ENCODE assay signal across 31 cellular contexts in genomic region chr11:8803973-8804372, GRCh38.
A peak's percentile ranks its signal among the peaks of the same experiment; 100 is the strongest.
DNase-seq lines count a peak whose midpoint lies in the region; ATAC-seq and TF ChIP-seq lines count a peak whose summit lies in the region.
"Had no signal": no experiment of that assay in that cellular context is flagged by ENCODE, and none has a peak within 500 bp of the region (broad histone marks: within the 10 kb centered on the region; RNA-seq: fewer than 3 reads in every experiment).

No MANE protein-coding gene starts in this region.

- H3K18ac ChIP-seq in IMR-90 (ENCODE audit: low read depth, low read length) = no peak overlapping the region

- H3K4me1 ChIP-seq in IMR-90 (ENCODE audit: control insufficient read depth, insufficient read depth, low read length) (peaks cover 19% of the 10 kb centered on the region), esophagus (ENCODE audit: control insufficient read depth in 2 of 2, insufficient read depth in 2 of 2, low read length in 1 of 2) (peaks cover 2 to 4% of the 10 kb centered on the region in 2 donors), lung (ENCODE audit: control insufficient read depth in 2 of 2, insufficient read depth in 2 of 2, low read length in 2 of 2) (peaks cover 33 to 43% of the 10 kb centered on the region in 2 donors), stomach smooth muscle (ENCODE audit: control insufficient read depth, insufficient read depth, low read length) (peaks cover 76% of the 10 kb centered on the region)

- no peak overlapping the region for H3K4me3 Mint-ChIP-seq in activated naive CD4-positive, alpha-beta T cell treated with anti-CD3 and anti-CD28 coated beads, Interleukin-2, amount 10 ng/mL, durations not matched to agents 7 days and 5 days
- H3K4me3 Mint-ChIP-seq in chondrocyte (ENCODE audit: unreplicated experiment) = no peak overlapping the region
- H3K4me3 Mint-ChIP-seq: activated CD4-positive, alpha-beta T cell treated with anti-CD3 and anti-CD28 coated beads, Interleukin-2, amount 10 ng/mL, durations not matched to agents 24 days and 14 days; activated naive CD8-positive, alpha-beta T cell treated with anti-CD3 and anti-CD28 coated beads, Interleukin-2, amount 10 ng/mL, durations not matched to agents 7 days and 5 days; activated T-cell treated with anti-CD3 and anti-CD28 coated beads, Interleukin-2, amount 50 U/mL, for 4 hours; effector memory CD8-positive, alpha-beta T cell; nephron progenitor cell; WTC11 had no signal

- H3K79me1 ChIP-seq in IMR-90 (ENCODE audit: low read depth in 1 of 2, low read length in 2 of 2) = peaks cover 35 to 91% of the 10 kb centered on the region in 2 experiments

- H3K4me3 ChIP-seq in IMR-90 (ENCODE audit: insufficient read depth, low read depth, low read length) (no peak overlapping the region), esophagus (ENCODE audit: low read depth in 1 of 2, low read length in 2 of 2) (no peak overlapping the region), lung (no peak overlapping the region), stomach smooth muscle (ENCODE audit: low read length in 2 of 2) (peak overlapping the region in 1 of 2 donors; percentile 22)
- H3K4me3 ChIP-seq: coronary artery, mucosa of descending colon, ovary, smooth muscle cell, tibial artery had no signal

- intact Hi-C loops in IMR-90 (cut with micrococcal nuclease) = no loop called here

- no peak overlapping the region for H3K27ac Mint-ChIP-seq in activated naive CD4-positive, alpha-beta T cell treated with anti-CD3 and anti-CD28 coated beads, Interleukin-2, amount 10 ng/mL, durations not matched to agents 7 days and 5 days
- no peak overlapping the region for H3K27ac Mint-ChIP-seq in chondrocyte (ENCODE audit: unreplicated experiment)
- H3K27ac Mint-ChIP-seq: activated CD4-positive, alpha-beta T cell treated with anti-CD3 and anti-CD28 coated beads, Interleukin-2, amount 10 ng/mL, durations not matched to agents 24 days and 14 days; activated naive CD8-positive, alpha-beta T cell treated with anti-CD3 and anti-CD28 coated beads, Interleukin-2, amount 10 ng/mL, durations not matched to agents 7 days and 5 days; effector memory CD8-positive, alpha-beta T cell; nephron progenitor cell; WTC11 had no signal

- H3K27ac ChIP-seq in IMR-90 (ENCODE audit: insufficient read depth, low read length) (no peak overlapping the region), esophagus (ENCODE audit: low read depth in 2 of 2, low read length in 1 of 2) (peak overlapping the region; percentile 2 to 53), lung (ENCODE audit: low read depth in 1 of 2, low read length in 1 of 2) (peak overlapping the region in 1 of 2 donors; percentile 66), stomach smooth muscle (ENCODE audit: low read length) (peak overlapping the region; percentile 73)
- H3K27ac ChIP-seq: ovary had no signal

- H3K9me3 ChIP-seq in IMR-90 (ENCODE audit: control insufficient read depth, insufficient read depth, low read length) (no peaks in the 10 kb centered on the region), esophagus (ENCODE audit: control insufficient read depth in 2 of 2, insufficient read depth in 1 of 2, low read depth in 1 of 2, low read length in 1 of 2) (no peaks in the 10 kb centered on the region), lung (ENCODE audit: control insufficient read depth in 2 of 2, insufficient read depth in 1 of 2, low read length in 1 of 2) (no peaks in the 10 kb centered on the region), stomach smooth muscle (ENCODE audit: control insufficient read depth in 2 of 2, low read length in 2 of 2) (no peaks in the 10 kb centered on the region)
- H3K9me3 ChIP-seq: mucosa of descending colon, ovary, tibial artery had no signal

- BruUV-seq in IMR-90 (replicated peaks; lab: Mats Ljungman, UMichigan) = no TSS peak

- H3K9me1 ChIP-seq in IMR-90 (ENCODE audit: insufficient read depth, low read length) = peaks cover 52% of the 10 kb centered on the region

- no peak overlapping the region; the same call in 1 of the 2 replicates for H3K4ac ChIP-seq in IMR-90 (ENCODE audit: low read depth, low read length)

- TF ChIP-seq RAD21 in IMR-90 (IDR thresholded peaks at IDR 0.05; ENCODE audit: low read length) = no peak

- no peak overlapping the region for H3K14ac ChIP-seq in IMR-90 (replicated peaks; ENCODE audit: low read depth, low read length)

- H2BK15ac ChIP-seq in IMR-90 (ENCODE audit: low read depth, low read length) = no peak overlapping the region

- H2BK5ac ChIP-seq in IMR-90 (ENCODE audit: low read depth, low read length, poor library complexity, severe bottlenecking) = no peak overlapping the region

- H3K36me3 ChIP-seq in IMR-90 (ENCODE audit: control insufficient read depth, insufficient read depth, low read length) (peaks cover 28% of the 10 kb centered on the region), esophagus (ENCODE audit: control insufficient read depth in 2 of 2, insufficient read depth in 2 of 2, low read length in 1 of 2) (no peaks in the 10 kb centered on the region), lung (ENCODE audit: control insufficient read depth in 2 of 2, insufficient read depth in 2 of 2, low read length in 2 of 2) (peaks cover 0 to 2% of the 10 kb centered on the region in 2 donors), stomach smooth muscle (ENCODE audit: control insufficient read depth in 2 of 2, insufficient read depth in 2 of 2, low read length in 2 of 2) (peaks cover 4% of the 10 kb centered on the region in 2 donors)
- H3K36me3 ChIP-seq: ovary had no signal

- H2BK120ac ChIP-seq in IMR-90 (ENCODE audit: low read depth, low read length) = no peak overlapping the region

- H3K4me1 Mint-ChIP-seq in activated naive CD4-positive, alpha-beta T cell treated with anti-CD3 and anti-CD28 coated beads, Interleukin-2, amount 10 ng/mL, durations not matched to agents 7 days and 5 days = peaks cover 3% of the 10 kb centered on the region
- peaks cover 34% of the 10 kb centered on the region for H3K4me1 Mint-ChIP-seq in chondrocyte (ENCODE audit: low read depth)
- H3K4me1 Mint-ChIP-seq: activated CD4-positive, alpha-beta T cell treated with anti-CD3 and anti-CD28 coated beads, Interleukin-2, amount 10 ng/mL, durations not matched to agents 24 days and 14 days; activated naive CD8-positive, alpha-beta T cell treated with anti-CD3 and anti-CD28 coated beads, Interleukin-2, amount 10 ng/mL, durations not matched to agents 7 days and 5 days had no signal

- peaks cover 36% of the 10 kb centered on the region for H4K20me1 ChIP-seq in IMR-90 (ENCODE audit: insufficient read depth, low read length)

- H3K9ac ChIP-seq in IMR-90 (ENCODE audit: low read depth, low read length) (no peak overlapping the region), stomach smooth muscle (ENCODE audit: low read length in 2 of 2) (no peak overlapping the region)

- ATAC-seq in IMR-90 (ENCODE audit: low read depth) (no peak), lung (ENCODE audit: insufficient read depth, low FRiP score) (no peak)
- ATAC-seq: activated T-cell treated with anti-CD3 and anti-CD28 coated beads, Interleukin-2, amount 50 U/mL, for 4 hours; effector memory CD8-positive, alpha-beta T cell; mucosa of descending colon; stimulated activated naive CD8-positive, alpha-beta T cell treated with anti-CD3 and anti-CD28 coated beads, Interleukin-15, Interleukin-2, amounts not matched to agents 100 U/mL and 50 U/mL, for 24 hours; WTC11 had no signal

- H4K5ac ChIP-seq in IMR-90 (ENCODE audit: low read depth, low read length) = no peak overlapping the region

- DNase-seq in IMR-90 = no peak
- peak; percentile 57 for DNase-seq in lung (ENCODE audit: low spot score)
- no peak for DNase-seq in activated naive CD4-positive, alpha-beta T cell treated with anti-CD3 and anti-CD28 coated beads, Interleukin-2, amount 10 ng/mL, durations not matched to agents 7 days and 5 days
- no peak for DNase-seq in NCI-H446 treated with DMSO at 0.1 percent for 48 hours (lab: John Stamatoyannopoulos, UW)
- no peak for DNase-seq in OCI-M2 (lab: John Stamatoyannopoulos, UW; ENCODE audit: unreplicated experiment)
- no peak for DNase-seq in chondrocyte (ENCODE audit: low spot score)
- DNase-seq: activated CD4-positive, alpha-beta T cell treated with anti-CD3 and anti-CD28 coated beads, Interleukin-2, amount 10 ng/mL, durations not matched to agents 24 days and 14 days; activated gamma-delta T cell; activated naive CD8-positive, alpha-beta T cell treated with anti-CD3 and anti-CD28 coated beads, Interleukin-2, amount 10 ng/mL, durations not matched to agents 7 days and 5 days; activated T-cell treated with anti-CD3 and anti-CD28 coated beads, Interleukin-2, amount 50 U/mL, for 4 hours; aorta; effector memory CD8-positive, alpha-beta T cell; erythroblast; foreskin fibroblast; HCEC 1CT; head of caudate nucleus; islet precursor cell; Kasumi-1; mucosa of descending colon; NCI-H1694; nephron progenitor cell; ovary; stimulated activated CD4-positive, alpha-beta T cell treated with anti-CD3 and anti-CD28 coated beads, Interleukin-1b, Interleukin-23, amount 100 ng/mL, for 48 hours; stimulated activated naive CD8-positive, alpha-beta T cell treated with anti-CD3 and anti-CD28 coated beads, Interleukin-15, Interleukin-2, amounts not matched to agents 100 U/mL and 50 U/mL, for 24 hours; T-helper 1 cell; tibial artery had no signal

- H3K27me3 Mint-ChIP-seq in activated naive CD4-positive, alpha-beta T cell treated with anti-CD3 and anti-CD28 coated beads, Interleukin-2, amount 10 ng/mL, durations not matched to agents 7 days and 5 days = peaks cover 31% of the 10 kb centered on the region
- no peaks in the 10 kb centered on the region for H3K27me3 Mint-ChIP-seq in chondrocyte (ENCODE audit: low read depth)

- dilution Hi-C loops in IMR-90 (cut with HindIII; ENCODE audit: low sequenced_read_pairs, unreplicated experiment) = no loop called here

- H4K8ac ChIP-seq in IMR-90 (ENCODE audit: low read depth in 2 of 2, low read length in 2 of 2) = no peak overlapping the region

- no peak overlapping the region for H2AK9ac ChIP-seq in IMR-90 (replicated peaks; ENCODE audit: low read depth, low read length, poor library complexity)

- H2AK5ac ChIP-seq in IMR-90 (ENCODE audit: low read depth, low read length) = peak overlapping the region; percentile 26; the same call in 1 of the 2 replicates

- in situ Hi-C loops in IMR-90 (cut with MboI; ENCODE audit: low sequenced_read_pairs) = no loop called here

- no peak overlapping the region for H3K4me2 ChIP-seq in IMR-90 (ENCODE audit: low read depth, low read length)
- H3K4me2 ChIP-seq: smooth muscle cell had no signal

- WGBS in IMR-90 (ENCODE audit: extremely low coverage in 2 of 2, insufficient read length in 1 of 2), 2 experiments = no CpG with 5 or more reads among the region's 6 CpGs
- WGBS in esophagus, 2 donors = 80 to 84% methylated on average over 6 of the region's 6 CpGs
- WGBS in lung, 2 donors = 66% methylated on average over 6 of the region's 6 CpGs

- no peak overlapping the region for H3K56ac ChIP-seq in IMR-90 (ENCODE audit: extremely low read depth, insufficient read depth, low read length)

- CTCF ChIA-PET in IMR-90 (lab: Yijun Ruan, JAX) = no interaction called here
- CTCF ChIA-PET in activated naive CD4-positive, alpha-beta T cell treated with anti-CD3 and anti-CD28 coated beads, Interleukin-2, amount 10 ng/mL, durations not matched to agents 7 days and 5 days (lab: Charles Lee) = interaction anchor here (0.5 kb wide), 1 partner anchor 512 kb away, joined by 3 read pairs; no protein-coding TSS in a partner anchor

- H3K9me3 Mint-ChIP-seq in activated naive CD4-positive, alpha-beta T cell treated with anti-CD3 and anti-CD28 coated beads, Interleukin-2, amount 10 ng/mL, durations not matched to agents 7 days and 5 days = no peaks in the 10 kb centered on the region
- H3K9me3 Mint-ChIP-seq in chondrocyte (ENCODE audit: low read depth) = no peaks in the 10 kb centered on the region
- H3K9me3 Mint-ChIP-seq: activated CD4-positive, alpha-beta T cell treated with anti-CD3 and anti-CD28 coated beads, Interleukin-2, amount 10 ng/mL, durations not matched to agents 24 days and 14 days; activated naive CD8-positive, alpha-beta T cell treated with anti-CD3 and anti-CD28 coated beads, Interleukin-2, amount 10 ng/mL, durations not matched to agents 7 days and 5 days; activated T-cell treated with anti-CD3 and anti-CD28 coated beads, Interleukin-2, amount 50 U/mL, for 4 hours; effector memory CD8-positive, alpha-beta T cell; nephron progenitor cell; WTC11 had no signal

- H3K27me3 ChIP-seq in IMR-90 (ENCODE audit: control insufficient read depth, insufficient read depth, low read length) (no peaks in the 10 kb centered on the region), esophagus (ENCODE audit: control insufficient read depth in 1 of 2, insufficient read depth in 2 of 2, low read length in 2 of 2) (no peaks in the 10 kb centered on the region), lung (ENCODE audit: control insufficient read depth, insufficient read depth) (no peaks in the 10 kb centered on the region), stomach smooth muscle (ENCODE audit: control insufficient read depth in 1 of 2, insufficient read depth in 2 of 2, low read length in 2 of 2) (no peaks in the 10 kb centered on the region)
- H3K27me3 ChIP-seq: ovary, tibial artery had no signal

- no peak overlapping the region for H4K91ac ChIP-seq in IMR-90 (ENCODE audit: insufficient read depth, low read depth, low read length)

- no peak overlapping the region for H2AFZ ChIP-seq in IMR-90 (replicated peaks; ENCODE audit: low read length, poor library complexity)

- H3K36me3 Mint-ChIP-seq in activated naive CD4-positive, alpha-beta T cell treated with anti-CD3 and anti-CD28 coated beads, Interleukin-2, amount 10 ng/mL, durations not matched to agents 7 days and 5 days = no peaks in the 10 kb centered on the region
- H3K36me3 Mint-ChIP-seq in chondrocyte (ENCODE audit: low read depth) = peaks cover 6% of the 10 kb centered on the region
- H3K36me3 Mint-ChIP-seq: WTC11 had no signal

- H3K23ac ChIP-seq in IMR-90 (ENCODE audit: low read depth, low read length) = no peak overlapping the region

- POLR2A ChIA-PET in IMR-90 (lab: Charles Lee; ENCODE audit: unreplicated experiment) = no interaction called here

- no peak overlapping the region for H2BK20ac ChIP-seq in IMR-90 (ENCODE audit: low read depth, low read length)

- TF ChIP-seq POLR2A in IMR-90 (IDR thresholded peaks at IDR 0.05; ENCODE audit: low read depth, low read length) = no peak

- no peak for TF ChIP-seq CTCF in IMR-90 (conservative IDR thresholded peaks at IDR 0.05; ENCODE audit: low read depth, low read length)
- no peak for TF ChIP-seq CTCF in lung (IDR thresholded peaks at IDR 0.05; ENCODE audit: control extremely low read depth, extremely low read depth)
- TF ChIP-seq CTCF in chondrocyte (IDR thresholded peaks at IDR 0.05) = no peak
